Comparison of ENCODE assay signal across 1 cellular context in the genomic region with DNA sequence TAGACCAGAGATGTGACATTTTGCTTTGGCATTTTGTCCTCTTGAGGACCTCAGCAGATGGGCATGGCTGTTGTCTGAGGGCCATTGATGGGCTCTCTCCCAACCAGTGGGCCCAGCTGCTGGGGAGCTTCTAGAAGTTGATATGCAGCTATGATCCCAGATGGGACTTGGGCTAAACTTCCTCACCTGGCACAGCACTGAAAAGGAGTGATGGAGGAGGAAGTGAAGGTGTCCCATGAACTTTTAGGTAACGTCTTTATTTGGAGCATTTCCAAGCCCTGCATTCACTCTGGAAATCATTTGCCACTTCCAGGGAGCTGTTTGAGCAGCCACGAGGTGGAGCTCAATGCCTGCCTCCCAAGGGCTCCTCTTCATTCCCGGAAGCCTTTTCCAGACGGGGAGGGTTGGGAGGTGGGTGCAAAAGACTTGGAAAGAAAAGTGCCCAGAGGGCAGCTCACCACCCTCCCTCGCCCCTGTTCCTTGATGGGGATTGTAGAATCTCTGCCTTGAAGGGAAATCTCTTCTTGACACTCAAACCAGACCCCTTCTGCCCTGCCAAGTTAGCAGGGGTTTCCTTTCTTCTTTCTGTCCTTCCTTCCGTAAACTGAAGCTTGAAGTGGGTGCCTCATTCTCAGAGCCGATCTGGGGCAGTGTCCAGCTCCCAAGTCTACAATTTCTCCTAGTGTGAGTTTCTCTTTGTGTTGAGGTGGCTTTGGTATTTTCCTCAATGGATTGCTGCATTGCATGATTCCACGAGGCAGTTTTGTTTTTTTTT.
A peak's percentile ranks its signal among the peaks of the same experiment; 100 is the strongest.
TF ChIP-seq lines count a peak whose summit lies in the region.

No MANE protein-coding gene starts in this region.

TF ChIP-seq in HepG2, 621 proteins besides CTCF, POLR2A, EP300 and RAD21:
- TF ChIP-seq, protein P1, sequence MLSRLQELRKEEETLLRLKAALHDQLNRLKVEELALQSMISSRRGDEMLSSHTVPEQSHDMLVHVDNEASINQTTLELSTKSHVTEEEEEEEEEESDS (CRISPR knock-in tag; IDR thresholded peaks at IDR 0.05; ENCODE audit: borderline replicate concordance), result no peak
- peak; percentile 44; the same call in 1 of the 2 replicates for TF ChIP-seq SMC3 (IDR thresholded peaks at IDR 0.05; ENCODE audit: low read length)
- TF ChIP-seq XRCC5 (optimal IDR thresholded peaks at IDR 0.05; ENCODE audit: low read length), result peak; percentile 62
- TF ChIP-seq, protein P2, sequence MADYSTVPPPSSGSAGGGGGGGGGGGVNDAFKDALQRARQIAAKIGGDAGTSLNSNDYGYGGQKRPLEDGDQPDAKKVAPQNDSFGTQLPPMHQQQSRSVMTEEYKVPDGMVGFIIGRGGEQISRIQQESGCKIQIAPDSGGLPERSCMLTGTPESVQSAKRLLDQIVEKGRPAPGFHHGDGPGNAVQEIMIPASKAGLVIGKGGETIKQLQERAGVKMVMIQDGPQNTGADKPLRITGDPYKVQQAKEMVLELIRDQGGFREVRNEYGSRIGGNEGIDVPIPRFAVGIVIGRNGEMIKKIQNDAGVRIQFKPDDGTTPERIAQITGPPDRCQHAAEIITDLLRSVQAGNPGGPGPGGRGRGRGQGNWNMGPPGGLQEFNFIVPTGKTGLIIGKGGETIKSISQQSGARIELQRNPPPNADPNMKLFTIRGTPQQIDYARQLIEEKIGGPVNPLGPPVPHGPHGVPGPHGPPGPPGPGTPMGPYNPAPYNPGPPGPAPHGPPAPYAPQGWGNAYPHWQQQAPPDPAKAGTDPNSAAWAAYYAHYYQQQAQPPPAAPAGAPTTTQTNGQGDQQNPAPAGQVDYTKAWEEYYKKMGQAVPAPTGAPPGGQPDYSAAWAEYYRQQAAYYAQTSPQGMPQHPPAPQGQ (CRISPR knock-in tag; IDR thresholded peaks at IDR 0.05; ENCODE audit: borderline replicate concordance), result no peak
- TF ChIP-seq, protein P3, sequence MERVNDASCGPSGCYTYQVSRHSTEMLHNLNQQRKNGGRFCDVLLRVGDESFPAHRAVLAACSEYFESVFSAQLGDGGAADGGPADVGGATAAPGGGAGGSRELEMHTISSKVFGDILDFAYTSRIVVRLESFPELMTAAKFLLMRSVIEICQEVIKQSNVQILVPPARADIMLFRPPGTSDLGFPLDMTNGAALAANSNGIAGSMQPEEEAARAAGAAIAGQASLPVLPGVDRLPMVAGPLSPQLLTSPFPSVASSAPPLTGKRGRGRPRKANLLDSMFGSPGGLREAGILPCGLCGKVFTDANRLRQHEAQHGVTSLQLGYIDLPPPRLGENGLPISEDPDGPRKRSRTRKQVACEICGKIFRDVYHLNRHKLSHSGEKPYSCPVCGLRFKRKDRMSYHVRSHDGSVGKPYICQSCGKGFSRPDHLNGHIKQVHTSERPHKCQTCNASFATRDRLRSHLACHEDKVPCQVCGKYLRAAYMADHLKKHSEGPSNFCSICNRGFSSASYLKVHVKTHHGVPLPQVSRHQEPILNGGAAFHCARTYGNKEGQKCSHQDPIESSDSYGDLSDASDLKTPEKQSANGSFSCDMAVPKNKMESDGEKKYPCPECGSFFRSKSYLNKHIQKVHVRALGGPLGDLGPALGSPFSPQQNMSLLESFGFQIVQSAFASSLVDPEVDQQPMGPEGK (CRISPR knock-in tag; IDR thresholded peaks at IDR 0.05), result peak; percentile 74
- TF ChIP-seq, protein P4, sequence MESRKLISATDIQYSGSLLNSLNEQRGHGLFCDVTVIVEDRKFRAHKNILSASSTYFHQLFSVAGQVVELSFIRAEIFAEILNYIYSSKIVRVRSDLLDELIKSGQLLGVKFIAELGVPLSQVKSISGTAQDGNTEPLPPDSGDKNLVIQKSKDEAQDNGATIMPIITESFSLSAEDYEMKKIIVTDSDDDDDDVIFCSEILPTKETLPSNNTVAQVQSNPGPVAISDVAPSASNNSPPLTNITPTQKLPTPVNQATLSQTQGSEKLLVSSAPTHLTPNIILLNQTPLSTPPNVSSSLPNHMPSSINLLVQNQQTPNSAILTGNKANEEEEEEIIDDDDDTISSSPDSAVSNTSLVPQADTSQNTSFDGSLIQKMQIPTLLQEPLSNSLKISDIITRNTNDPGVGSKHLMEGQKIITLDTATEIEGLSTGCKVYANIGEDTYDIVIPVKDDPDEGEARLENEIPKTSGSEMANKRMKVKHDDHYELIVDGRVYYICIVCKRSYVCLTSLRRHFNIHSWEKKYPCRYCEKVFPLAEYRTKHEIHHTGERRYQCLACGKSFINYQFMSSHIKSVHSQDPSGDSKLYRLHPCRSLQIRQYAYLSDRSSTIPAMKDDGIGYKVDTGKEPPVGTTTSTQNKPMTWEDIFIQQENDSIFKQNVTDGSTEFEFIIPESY (CRISPR knock-in tag; IDR thresholded peaks at IDR 0.05), result no peak
- 0 out of 2 replicates have a peak, but pooled peaks have one; percentile 20 for TF ChIP-seq MIXL1 (CRISPR knock-in tag; IDR thresholded peaks at IDR 0.05)
- TF ChIP-seq STAG1 (CRISPR knock-in tag; IDR thresholded peaks at IDR 0.05), result peak; percentile 57
- peak; percentile 72 for TF ChIP-seq ELF1 (CRISPR knock-in tag; IDR thresholded peaks at IDR 0.05)
- TF ChIP-seq, protein P5, sequence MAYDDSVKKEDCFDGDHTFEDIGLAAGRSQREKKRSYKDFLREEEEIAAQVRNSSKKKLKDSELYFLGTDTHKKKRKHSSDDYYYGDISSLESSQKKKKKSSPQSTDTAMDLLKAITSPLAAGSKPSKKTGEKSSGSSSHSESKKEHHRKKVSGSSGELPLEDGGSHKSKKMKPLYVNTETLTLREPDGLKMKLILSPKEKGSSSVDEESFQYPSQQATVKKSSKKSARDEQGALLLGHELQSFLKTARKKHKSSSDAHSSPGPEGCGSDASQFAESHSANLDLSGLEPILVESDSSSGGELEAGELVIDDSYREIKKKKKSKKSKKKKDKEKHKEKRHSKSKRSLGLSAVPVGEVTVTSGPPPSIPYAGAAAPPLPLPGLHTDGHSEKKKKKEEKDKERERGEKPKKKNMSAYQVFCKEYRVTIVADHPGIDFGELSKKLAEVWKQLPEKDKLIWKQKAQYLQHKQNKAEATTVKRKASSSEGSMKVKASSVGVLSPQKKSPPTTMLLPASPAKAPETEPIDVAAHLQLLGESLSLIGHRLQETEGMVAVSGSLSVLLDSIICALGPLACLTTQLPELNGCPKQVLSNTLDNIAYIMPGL (CRISPR knock-in tag; IDR thresholded peaks at IDR 0.05; ENCODE audit: borderline replicate concordance in 1 of 2, low read depth in 1 of 2), result 0 out of 4 replicates have a peak, but pooled peaks of 1 of the 2 experiments have one; percentile 28
- TF ChIP-seq ZNF430 (CRISPR knock-in tag; IDR thresholded peaks at IDR 0.05), result no peak
- TF ChIP-seq ZNF777 (CRISPR knock-in tag; IDR thresholded peaks at IDR 0.05), result 0 out of 2 replicates have a peak, but pooled peaks have one; percentile 34
TF ChIP-seq in HepG2: peak in this region for 8.
